9 cellular contexts compared by ENCODE assay signal in the genomic region with DNA sequence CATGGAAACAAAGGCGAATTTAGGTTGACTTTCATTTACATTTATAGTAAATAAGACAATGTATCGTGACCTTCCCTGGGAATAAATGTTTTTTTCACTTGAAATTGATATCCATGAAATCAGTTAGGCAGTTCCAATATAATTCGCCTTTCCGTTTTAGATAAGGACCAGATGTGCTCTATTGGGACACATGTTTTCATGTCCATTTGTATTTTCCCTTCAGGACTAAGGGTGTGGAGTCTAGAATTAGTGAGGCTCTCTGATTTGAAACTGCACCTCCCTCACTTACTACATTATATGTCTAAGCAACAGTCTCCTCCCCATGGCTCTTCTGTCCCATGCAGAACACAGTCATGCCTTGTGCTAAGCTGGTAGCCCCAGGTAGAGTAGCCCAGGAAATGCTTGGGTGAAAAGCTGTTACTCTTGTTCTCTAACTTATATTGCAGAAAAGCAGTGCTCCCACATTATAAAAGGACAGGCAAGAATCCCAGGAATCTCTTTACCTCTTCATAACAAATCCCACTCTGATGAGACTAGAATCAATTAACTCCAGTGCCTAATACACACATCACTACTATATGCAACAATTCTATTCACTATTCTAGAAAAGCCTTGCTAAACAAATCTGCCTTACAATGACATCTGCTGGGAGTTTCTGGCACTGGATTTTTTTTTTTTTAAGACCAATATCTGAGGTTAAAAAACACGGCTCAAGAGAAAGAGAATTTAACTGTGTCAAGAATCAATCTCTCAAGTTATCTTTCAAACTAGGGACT.
DNase-seq lines count a peak whose midpoint lies in the region; ATAC-seq, FAIRE-seq and TF ChIP-seq lines count a peak whose summit lies in the region.
"Had no signal": no experiment of that assay in that cellular context is flagged by ENCODE, and none has a peak within 500 bp of the region (broad histone marks: within the 10 kb centered on the region; RNA-seq: fewer than 3 reads in every experiment).

No MANE protein-coding gene starts in this region.

- peaks cover 2% of the 10 kb centered on the region for H3K4me1 ChIP-seq in astrocyte (ENCODE audit: insufficient read depth, low read length)

- H3K27ac Mint-ChIP-seq in HFFc6 (no peak overlapping the region), astrocyte (ENCODE audit: unreplicated experiment) (no peak overlapping the region)
- no peak overlapping the region for H3K27ac Mint-ChIP-seq in activated T-cell treated with anti-CD3 and anti-CD28 coated beads, Interleukin-2, amount 50 U/mL, for 72 hours
- no peak overlapping the region for H3K27ac Mint-ChIP-seq in activated CD8-positive, alpha-beta T cell treated with anti-CD3 and anti-CD28 coated beads for 36 hours

- H3K9me3 Mint-ChIP-seq in HFFc6 = peaks cover 12% of the 10 kb centered on the region
- H3K9me3 Mint-ChIP-seq in astrocyte (ENCODE audit: unreplicated experiment) = peaks cover 9% of the 10 kb centered on the region
- peaks cover 2 to 4% of the 10 kb centered on the region in 2 donors for H3K9me3 Mint-ChIP-seq in activated T-cell treated with anti-CD3 and anti-CD28 coated beads, Interleukin-2, amount 50 U/mL, for 72 hours
- H3K9me3 Mint-ChIP-seq in activated CD8-positive, alpha-beta T cell treated with anti-CD3 and anti-CD28 coated beads for 36 hours = no peaks in the 10 kb centered on the region

- no peak overlapping the region for H3K9ac ChIP-seq in astrocyte (ENCODE audit: low read length)

- H3K4me1 Mint-ChIP-seq in HFFc6 (ENCODE audit: low read depth) (peaks cover 35% of the 10 kb centered on the region), astrocyte (ENCODE audit: low read depth, unreplicated experiment) (peaks cover 16% of the 10 kb centered on the region)
- H3K4me1 Mint-ChIP-seq in activated T-cell treated with anti-CD3 and anti-CD28 coated beads, Interleukin-2, amount 50 U/mL, for 72 hours (ENCODE audit: low read depth) = no peaks in the 10 kb centered on the region
- H3K4me1 Mint-ChIP-seq in activated CD8-positive, alpha-beta T cell treated with anti-CD3 and anti-CD28 coated beads for 36 hours (ENCODE audit: low read depth) = no peaks in the 10 kb centered on the region

- H3K4me2 ChIP-seq in astrocyte (ENCODE audit: low read length) = no peak overlapping the region

- H3K36me3 Mint-ChIP-seq in HFFc6 (ENCODE audit: low read depth) = peaks cover 18% of the 10 kb centered on the region
- no peaks in the 10 kb centered on the region for H3K36me3 Mint-ChIP-seq in astrocyte (ENCODE audit: low read depth, unreplicated experiment)
- H3K36me3 Mint-ChIP-seq in activated T-cell treated with anti-CD3 and anti-CD28 coated beads, Interleukin-2, amount 50 U/mL, for 72 hours (ENCODE audit: insufficient read depth in 2 of 2) = no peaks in the 10 kb centered on the region
- no peaks in the 10 kb centered on the region for H3K36me3 Mint-ChIP-seq in activated CD8-positive, alpha-beta T cell treated with anti-CD3 and anti-CD28 coated beads for 36 hours (ENCODE audit: low read depth)

- H3K36me3 ChIP-seq in astrocyte (ENCODE audit: insufficient read depth, low read length) = no peaks in the 10 kb centered on the region
- H3K36me3 ChIP-seq in kidney epithelial cell (ENCODE audit: control insufficient read depth, insufficient read depth, low read length) = no peaks in the 10 kb centered on the region

- no peak for ATAC-seq in activated T-cell treated with anti-CD3 and anti-CD28 coated beads, Interleukin-2, amount 50 U/mL, for 72 hours (replicated peaks in 1 of 2)
- ATAC-seq in GM19467 (IDR thresholded peaks at IDR 0.05; ENCODE audit: unreplicated experiment) (no peak), GM21717 (IDR thresholded peaks at IDR 0.05; ENCODE audit: unreplicated experiment) (no peak)
- ATAC-seq in activated CD8-positive, alpha-beta T cell treated with anti-CD3 and anti-CD28 coated beads for 36 hours = no peak

- POLR2A ChIA-PET in activated CD8-positive, alpha-beta T cell treated with anti-CD3 and anti-CD28 coated beads for 36 hours (lab: Charles Lee) = no interaction called here

- H3K4me3 Mint-ChIP-seq in HFFc6 (no peak overlapping the region), astrocyte (ENCODE audit: unreplicated experiment) (no peak overlapping the region)
- H3K4me3 Mint-ChIP-seq in activated T-cell treated with anti-CD3 and anti-CD28 coated beads, Interleukin-2, amount 50 U/mL, for 72 hours = no peak overlapping the region
- H3K4me3 Mint-ChIP-seq in activated CD8-positive, alpha-beta T cell treated with anti-CD3 and anti-CD28 coated beads for 36 hours = no peak overlapping the region

- no peak overlapping the region for H3K27ac ChIP-seq in astrocyte (ENCODE audit: low read depth, low read length)

- H3K9me3 ChIP-seq in astrocyte (ENCODE audit: insufficient read depth, low read depth, low read length) = no peaks in the 10 kb centered on the region

- H3K27me3 ChIP-seq in astrocyte (ENCODE audit: insufficient read depth, low read length) = no peaks in the 10 kb centered on the region
- H3K27me3 ChIP-seq in kidney epithelial cell (ENCODE audit: control insufficient read depth, insufficient read depth, low read length) = no peaks in the 10 kb centered on the region

- TF ChIP-seq CTCF in HFFc6 (IDR thresholded peaks at IDR 0.05) = peak; percentile 76
- TF ChIP-seq CTCF in astrocyte (IDR thresholded peaks at IDR 0.05; ENCODE audit: insufficient read depth, low read depth, low read length) = peak; percentile 45
- TF ChIP-seq CTCF in kidney epithelial cell (IDR thresholded peaks at IDR 0.05; ENCODE audit: insufficient read depth, low read length, poor library complexity, severe bottlenecking) = peak; percentile 43
- TF ChIP-seq CTCF in activated CD8-positive, alpha-beta T cell treated with anti-CD3 and anti-CD28 coated beads for 36 hours (IDR thresholded peaks at IDR 0.05) = no peak

- CTCF ChIA-PET in activated CD8-positive, alpha-beta T cell treated with anti-CD3 and anti-CD28 coated beads for 36 hours (lab: Charles Lee) = interaction anchor here (0.6 to 1.2 kb wide), 2 partner anchors 13 to 663 kb away, joined by 3 read pairs; no protein-coding TSS in a partner anchor

- no peak overlapping the region for H2AFZ ChIP-seq in astrocyte (ENCODE audit: low read depth, low read length)

- peak; percentile 57 for DNase-seq in AG08395 (ENCODE audit: low spot score)
- peak; percentile 24 for DNase-seq in HFFc6
- DNase-seq in astrocyte (ENCODE audit: low read depth) = peak; percentile 40
- no peak for DNase-seq in kidney epithelial cell (ENCODE audit: low read depth)
- DNase-seq in activated T-cell treated with anti-CD3 and anti-CD28 coated beads, Interleukin-2, amount 50 U/mL, for 72 hours = no peak
- no peak for DNase-seq in activated CD8-positive, alpha-beta T cell treated with anti-CD3 and anti-CD28 coated beads for 36 hours
- DNase-seq: NCI-H774 had no signal

- H4K20me1 ChIP-seq in astrocyte (ENCODE audit: insufficient read depth, low read length) = no peaks in the 10 kb centered on the region

- H3K79me2 ChIP-seq in astrocyte (ENCODE audit: insufficient read depth, low read length) = no peaks in the 10 kb centered on the region

- intact Hi-C loops in activated CD8-positive, alpha-beta T cell treated with anti-CD3 and anti-CD28 coated beads for 36 hours (cut with micrococcal nuclease) = loop anchor here (10.0 kb wide), 1 partner anchor 662 kb away; no protein-coding TSS in a partner anchor

- FAIRE-seq in astrocyte (lab: Jason Lieb, UNC) = no peak

- no peak overlapping the region for H3K4me3 ChIP-seq in astrocyte (ENCODE audit: insufficient read depth, low read depth, low read length)
- no peak overlapping the region for H3K4me3 ChIP-seq in kidney epithelial cell (ENCODE audit: low read depth, low read length)

- H3K27me3 Mint-ChIP-seq in HFFc6 (ENCODE audit: insufficient read depth) (no peaks in the 10 kb centered on the region), astrocyte (ENCODE audit: low read depth, unreplicated experiment) (no peaks in the 10 kb centered on the region)
- H3K27me3 Mint-ChIP-seq in activated T-cell treated with anti-CD3 and anti-CD28 coated beads, Interleukin-2, amount 50 U/mL, for 72 hours (ENCODE audit: low read depth) = peaks cover 21% of the 10 kb centered on the region
- H3K27me3 Mint-ChIP-seq in activated CD8-positive, alpha-beta T cell treated with anti-CD3 and anti-CD28 coated beads for 36 hours = peaks cover 8% of the 10 kb centered on the region

Comparison
In these comparisons a context has a peak if more than half of its experiments do, and no peak if none do; other contexts are left out.
1. DNase-seq: peak in AG08395 (single experiment), HFFc6 (single experiment) and astrocyte (single experiment); none in kidney epithelial cell (single experiment), activated T-cell treated with anti-CD3 and anti-CD28 coated beads, Interleukin-2, amount 50 U/mL, for 72 hours (0 of 2) and activated CD8-positive, alpha-beta T cell treated with anti-CD3 and anti-CD28 coated beads for 36 hours (single experiment).